Comparison of ENCODE assay signal across 1 cellular context in genomic region chr3:58271901-58272501, GRCh38.
TF ChIP-seq lines count a peak whose summit lies in the region.

No MANE protein-coding gene starts in this region.

TF ChIP-seq in SK-N-SH, 30 proteins besides CTCF, POLR2A, EP300 and RAD21 (continued from another document):
- no peak for TF ChIP-seq REST (IDR thresholded peaks at IDR 0.05; ENCODE audit: low read depth, low read length)
- TF ChIP-seq MXI1 (IDR thresholded peaks at IDR 0.05; ENCODE audit: low read depth, low read length), result no peak
- peak; percentile 79 for TF ChIP-seq TCF12 (IDR thresholded peaks at IDR 0.05)
- no peak for TF ChIP-seq TAF1 (IDR thresholded peaks at IDR 0.05; ENCODE audit: borderline replicate concordance, low read depth, low read length)
- TF ChIP-seq GATA2 (CRISPR knock-in tag; IDR thresholded peaks at IDR 0.05), result no peak
- no peak for TF ChIP-seq RFX5 (IDR thresholded peaks at IDR 0.05; ENCODE audit: low read length)
- TF ChIP-seq SIN3A (IDR thresholded peaks at IDR 0.05; ENCODE audit: borderline replicate concordance, low read depth, low read length), result no peak
- TF ChIP-seq MEF2A (IDR thresholded peaks at IDR 0.05; ENCODE audit: borderline replicate concordance, low read depth), result no peak
- peak; percentile 51; the same call in 1 of the 2 replicates for TF ChIP-seq PBX3 (IDR thresholded peaks at IDR 0.05)
- TF ChIP-seq SMC3 (IDR thresholded peaks at IDR 0.05; ENCODE audit: low read depth, low read length), result no peak
- peak; percentile 39; the same call in 1 of the 2 replicates for TF ChIP-seq POLR2AphosphoS5 (IDR thresholded peaks at IDR 0.05; ENCODE audit: low read depth, low read length)
TF ChIP-seq in SK-N-SH: peak in this region for 11.
